1 cellular context compared by ENCODE assay signal in genomic region chr12:110266381-110266909, GRCh38.
TF ChIP-seq lines count a peak whose summit lies in the region.

No MANE protein-coding gene starts in this region.

TF ChIP-seq in IMR-90, 13 proteins besides CTCF, POLR2A, EP300 and RAD21:
- TF ChIP-seq CHD1 (IDR thresholded peaks at IDR 0.05; ENCODE audit: low read depth, low read length), result no peak
- no peak for TF ChIP-seq MAFK (IDR thresholded peaks at IDR 0.05; ENCODE audit: low read depth, low read length)
- no peak for TF ChIP-seq FOS (IDR thresholded peaks at IDR 0.05; ENCODE audit: low read depth, low read length)
- TF ChIP-seq BHLHE40 (IDR thresholded peaks at IDR 0.05; ENCODE audit: low read depth, low read length), result no peak
- no peak for TF ChIP-seq CEBPB (IDR thresholded peaks at IDR 0.05; ENCODE audit: low read depth, low read length)
- TF ChIP-seq RFX5 (IDR thresholded peaks at IDR 0.05; ENCODE audit: low read depth, low read length), result no peak
- TF ChIP-seq USF2 (IDR thresholded peaks at IDR 0.05; ENCODE audit: low read depth, low read length), result no peak
- TF ChIP-seq ELK1 (IDR thresholded peaks at IDR 0.05; ENCODE audit: borderline replicate concordance, low read depth, low read length), result no peak
- no peak for TF ChIP-seq SMC3 (IDR thresholded peaks at IDR 0.05; ENCODE audit: low read depth, low read length)
- TF ChIP-seq NFE2L2 (IDR thresholded peaks at IDR 0.05; ENCODE audit: low read depth, low read length), result no peak
- no peak for TF ChIP-seq RCOR1 (IDR thresholded peaks at IDR 0.05; ENCODE audit: insufficient replicate concordance, low read length)
- no peak for TF ChIP-seq MAZ (IDR thresholded peaks at IDR 0.05; ENCODE audit: borderline replicate concordance, low read depth, low read length)
- TF ChIP-seq MXI1 (IDR thresholded peaks at IDR 0.05; ENCODE audit: borderline replicate concordance, low read depth, low read length), result no peak
